21 cellular contexts compared by ENCODE assay signal in genomic region chr9:110688329-110688728, GRCh38. TPM values are rescaled to one million over a fixed set of nuclear protein-coding genes. Genes with fewer than 3 reads are reported as not detected.
"Had no signal": no experiment of that assay in that cellular context is flagged by ENCODE, and none has a peak within 500 bp of the region (broad histone marks: within the 10 kb centered on the region; RNA-seq: fewer than 3 reads in every experiment).

No MANE protein-coding gene starts in this region.

- DNase-seq: activated CD4-positive, alpha-beta T cell treated with anti-CD3 and anti-CD28 coated beads, Interleukin-2, amount 50 U/mL, for 1 hour; activated naive CD4-positive, alpha-beta T cell treated with anti-CD3 and anti-CD28 coated beads for 36 hours; effector CD8-positive, alpha-beta T cell; mucosa of descending colon; naive B cell; stimulated activated CD4-positive, alpha-beta T cell treated with anti-CD3 and anti-CD28 coated beads, Interleukin-12 subunit alpha, Interleukin-12 subunit beta, amount 100 ng/mL, for 4 hours; stimulated activated CD4-positive, alpha-beta T cell treated with anti-CD3 and anti-CD28 coated beads, Interleukin-1b, Interleukin-23, amount 100 ng/mL, for 48 hours; stimulated activated CD8-positive, alpha-beta memory T cell treated with anti-CD3 and anti-CD28 coated beads, Interleukin-4, amount 100 ng/mL, for 48 hours; stimulated activated naive CD4-positive, alpha-beta T cell; substantia nigra; tibial artery had no signal

- H3K4me3 Mint-ChIP-seq: activated naive CD4-positive, alpha-beta T cell treated with anti-CD3 and anti-CD28 coated beads for 36 hours; dendritic cell treated with granulocyte-macrophage colony-stimulating factor and Interleukin-4, amounts not matched to agents 40 ng/mL and 50 ng/mL, for 4 days; memory B cell; naive B cell; neural crest cell; T-helper 2 cell treated with Interferon-gamma antibody and Interleukin-4, amounts not matched to agents 5 μg/mL and 100 μg/mL, for 36 hours had no signal

- ATAC-seq: mucosa of descending colon had no signal

- H3K27me3 Mint-ChIP-seq: dendritic cell treated with granulocyte-macrophage colony-stimulating factor and Interleukin-4, amounts not matched to agents 40 ng/mL and 50 ng/mL, for 4 days; progenitor cell of endocrine pancreas had no signal

- H3K4me1 Mint-ChIP-seq: memory B cell, naive B cell, neural crest cell had no signal

- H3K27me3 ChIP-seq: esophagus muscularis mucosa, tibial artery had no signal

- H3K36me3 ChIP-seq: cardiac muscle cell, esophagus muscularis mucosa, tibial artery had no signal

- H3K9me3 Mint-ChIP-seq: activated naive CD4-positive, alpha-beta T cell treated with anti-CD3 and anti-CD28 coated beads for 36 hours; activated T-helper 2 cell treated with anti-CD3 and anti-CD28 coated beads, Interferon-gamma antibody, Interleukin-2, Interleukin-4, amounts not matched to agents 10 μg/mL and 5 μg/mL and 100 μg/mL, durations not matched to agents 14 hours and 24 hours and 36 hours; dendritic cell treated with granulocyte-macrophage colony-stimulating factor and Interleukin-4, amounts not matched to agents 40 ng/mL and 50 ng/mL, for 4 days; memory B cell; T-helper 2 cell treated with Interferon-gamma antibody and Interleukin-4, amounts not matched to agents 5 μg/mL and 100 μg/mL, for 36 hours had no signal

- H3K9me3 ChIP-seq: esophagus muscularis mucosa, mucosa of descending colon, tibial artery had no signal

- H3K27ac Mint-ChIP-seq: activated naive CD4-positive, alpha-beta T cell treated with anti-CD3 and anti-CD28 coated beads for 36 hours; activated T-helper 2 cell treated with anti-CD3 and anti-CD28 coated beads, Interferon-gamma antibody, Interleukin-2, Interleukin-4, amounts not matched to agents 10 μg/mL and 5 μg/mL and 100 μg/mL, durations not matched to agents 14 hours and 24 hours and 36 hours; dendritic cell treated with granulocyte-macrophage colony-stimulating factor and Interleukin-4, amounts not matched to agents 40 ng/mL and 50 ng/mL, for 4 days; memory B cell; progenitor cell of endocrine pancreas; T-helper 2 cell treated with Interferon-gamma antibody and Interleukin-4, amounts not matched to agents 5 μg/mL and 100 μg/mL, for 36 hours had no signal

- H3K27ac ChIP-seq: cardiac muscle cell, esophagus muscularis mucosa, tibial artery had no signal

- H3K4me3 ChIP-seq: cardiac muscle cell, esophagus muscularis mucosa, mucosa of descending colon, tibial artery had no signal

- H3K36me3 Mint-ChIP-seq: memory B cell, naive B cell had no signal

- H3K4me1 ChIP-seq: esophagus muscularis mucosa, tibial artery had no signal

RNA-seq across cellular contexts. Expression of gene MUSK, which starts 19.7 kb away (rescaled TPM):
- total RNA-seq: activated naive CD4-positive, alpha-beta T cell treated with anti-CD3 and anti-CD28 coated beads for 36 hours; activated T-helper 2 cell treated with anti-CD3 and anti-CD28 coated beads, Interferon-gamma antibody, Interleukin-2, Interleukin-4, amounts not matched to agents 10 μg/mL and 5 μg/mL and 100 μg/mL, durations not matched to agents 14 hours and 24 hours and 36 hours; cardiac muscle cell; chondrocyte; glomerular endothelial cell; neural crest cell; progenitor cell of endocrine pancreas had no signal
